ENCODE assay signal across 1 cellular context in the genomic region with DNA sequence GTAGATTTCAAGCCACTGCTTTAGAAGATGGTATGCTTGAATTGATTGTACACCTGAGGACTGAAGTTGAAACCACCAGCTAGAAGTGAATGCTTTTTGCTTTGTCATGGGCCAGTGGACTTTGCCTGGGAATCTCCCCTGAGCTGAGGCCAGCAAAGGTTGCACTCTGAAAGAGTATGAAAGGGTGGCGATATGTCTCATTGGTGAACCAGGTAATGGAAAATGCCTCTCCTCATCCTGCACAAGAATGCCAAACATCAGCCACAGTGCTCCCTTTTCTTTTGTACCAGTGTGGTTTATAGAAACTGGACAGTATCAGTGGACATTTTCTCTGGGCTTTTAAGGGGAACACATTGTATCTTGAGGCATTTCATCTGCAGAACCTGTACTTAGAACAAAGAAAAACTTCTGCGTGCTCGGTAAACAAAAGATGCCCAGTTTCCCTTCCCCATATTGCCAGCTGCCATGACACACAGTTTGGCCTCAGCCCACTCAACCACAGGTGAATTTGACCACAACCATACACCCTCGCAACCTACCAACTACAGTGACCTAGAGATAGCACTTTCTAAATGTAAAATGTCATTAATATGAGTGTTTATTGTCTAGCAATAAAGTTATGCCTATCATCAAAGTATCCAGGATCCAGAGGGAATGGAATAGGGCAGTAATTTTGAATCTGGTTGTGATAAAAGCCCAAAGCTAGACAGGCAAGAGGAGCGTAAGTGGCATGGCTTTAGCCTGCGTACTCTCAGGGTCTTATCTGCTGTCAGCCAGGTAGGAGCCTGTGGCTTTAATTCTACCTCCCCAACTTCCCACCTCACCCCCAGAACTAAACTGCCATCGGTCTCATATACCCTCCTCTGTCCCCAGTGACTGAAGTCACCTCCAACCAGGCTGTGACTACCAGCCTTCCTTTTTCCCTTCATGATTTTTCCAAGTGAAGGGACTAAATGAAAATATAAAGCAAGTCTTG.
TF ChIP-seq lines count a peak whose summit lies in the region.

No MANE protein-coding gene starts in this region.

TF ChIP-seq in GM12878, 131 proteins besides CTCF, POLR2A, EP300 and RAD21 (continued from another document and continues in another):
- TF ChIP-seq, protein P1, sequence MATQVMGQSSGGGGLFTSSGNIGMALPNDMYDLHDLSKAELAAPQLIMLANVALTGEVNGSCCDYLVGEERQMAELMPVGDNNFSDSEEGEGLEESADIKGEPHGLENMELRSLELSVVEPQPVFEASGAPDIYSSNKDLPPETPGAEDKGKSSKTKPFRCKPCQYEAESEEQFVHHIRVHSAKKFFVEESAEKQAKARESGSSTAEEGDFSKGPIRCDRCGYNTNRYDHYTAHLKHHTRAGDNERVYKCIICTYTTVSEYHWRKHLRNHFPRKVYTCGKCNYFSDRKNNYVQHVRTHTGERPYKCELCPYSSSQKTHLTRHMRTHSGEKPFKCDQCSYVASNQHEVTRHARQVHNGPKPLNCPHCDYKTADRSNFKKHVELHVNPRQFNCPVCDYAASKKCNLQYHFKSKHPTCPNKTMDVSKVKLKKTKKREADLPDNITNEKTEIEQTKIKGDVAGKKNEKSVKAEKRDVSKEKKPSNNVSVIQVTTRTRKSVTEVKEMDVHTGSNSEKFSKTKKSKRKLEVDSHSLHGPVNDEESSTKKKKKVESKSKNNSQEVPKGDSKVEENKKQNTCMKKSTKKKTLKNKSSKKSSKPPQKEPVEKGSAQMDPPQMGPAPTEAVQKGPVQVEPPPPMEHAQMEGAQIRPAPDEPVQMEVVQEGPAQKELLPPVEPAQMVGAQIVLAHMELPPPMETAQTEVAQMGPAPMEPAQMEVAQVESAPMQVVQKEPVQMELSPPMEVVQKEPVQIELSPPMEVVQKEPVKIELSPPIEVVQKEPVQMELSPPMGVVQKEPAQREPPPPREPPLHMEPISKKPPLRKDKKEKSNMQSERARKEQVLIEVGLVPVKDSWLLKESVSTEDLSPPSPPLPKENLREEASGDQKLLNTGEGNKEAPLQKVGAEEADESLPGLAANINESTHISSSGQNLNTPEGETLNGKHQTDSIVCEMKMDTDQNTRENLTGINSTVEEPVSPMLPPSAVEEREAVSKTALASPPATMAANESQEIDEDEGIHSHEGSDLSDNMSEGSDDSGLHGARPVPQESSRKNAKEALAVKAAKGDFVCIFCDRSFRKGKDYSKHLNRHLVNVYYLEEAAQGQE (IDR thresholded peaks at IDR 0.05; ENCODE audit: low read depth, low read length), result 0 out of 2 replicates have a peak, but pooled peaks have one; percentile 14
- peak; percentile 98 for TF ChIP-seq RUNX3 (IDR thresholded peaks at IDR 0.05; ENCODE audit: low read length)
- TF ChIP-seq ATF7 (IDR thresholded peaks at IDR 0.05; ENCODE audit: low read depth), result peak; percentile 86
- TF ChIP-seq, protein P2, sequence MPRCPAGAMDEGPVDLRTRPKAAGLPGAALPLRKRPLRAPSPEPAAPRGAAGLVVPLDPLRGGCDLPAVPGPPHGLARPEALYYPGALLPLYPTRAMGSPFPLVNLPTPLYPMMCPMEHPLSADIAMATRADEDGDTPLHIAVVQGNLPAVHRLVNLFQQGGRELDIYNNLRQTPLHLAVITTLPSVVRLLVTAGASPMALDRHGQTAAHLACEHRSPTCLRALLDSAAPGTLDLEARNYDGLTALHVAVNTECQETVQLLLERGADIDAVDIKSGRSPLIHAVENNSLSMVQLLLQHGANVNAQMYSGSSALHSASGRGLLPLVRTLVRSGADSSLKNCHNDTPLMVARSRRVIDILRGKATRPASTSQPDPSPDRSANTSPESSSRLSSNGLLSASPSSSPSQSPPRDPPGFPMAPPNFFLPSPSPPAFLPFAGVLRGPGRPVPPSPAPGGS (IDR thresholded peaks at IDR 0.05; ENCODE audit: borderline replicate concordance, insufficient read depth, low read depth, low read length, poor library complexity, severe bottlenecking), result peak; percentile 80
- peak; percentile 94 for TF ChIP-seq RELA (IDR thresholded peaks at IDR 0.05; ENCODE audit: borderline replicate concordance, partially characterized antibody)
- TF ChIP-seq, protein P3, sequence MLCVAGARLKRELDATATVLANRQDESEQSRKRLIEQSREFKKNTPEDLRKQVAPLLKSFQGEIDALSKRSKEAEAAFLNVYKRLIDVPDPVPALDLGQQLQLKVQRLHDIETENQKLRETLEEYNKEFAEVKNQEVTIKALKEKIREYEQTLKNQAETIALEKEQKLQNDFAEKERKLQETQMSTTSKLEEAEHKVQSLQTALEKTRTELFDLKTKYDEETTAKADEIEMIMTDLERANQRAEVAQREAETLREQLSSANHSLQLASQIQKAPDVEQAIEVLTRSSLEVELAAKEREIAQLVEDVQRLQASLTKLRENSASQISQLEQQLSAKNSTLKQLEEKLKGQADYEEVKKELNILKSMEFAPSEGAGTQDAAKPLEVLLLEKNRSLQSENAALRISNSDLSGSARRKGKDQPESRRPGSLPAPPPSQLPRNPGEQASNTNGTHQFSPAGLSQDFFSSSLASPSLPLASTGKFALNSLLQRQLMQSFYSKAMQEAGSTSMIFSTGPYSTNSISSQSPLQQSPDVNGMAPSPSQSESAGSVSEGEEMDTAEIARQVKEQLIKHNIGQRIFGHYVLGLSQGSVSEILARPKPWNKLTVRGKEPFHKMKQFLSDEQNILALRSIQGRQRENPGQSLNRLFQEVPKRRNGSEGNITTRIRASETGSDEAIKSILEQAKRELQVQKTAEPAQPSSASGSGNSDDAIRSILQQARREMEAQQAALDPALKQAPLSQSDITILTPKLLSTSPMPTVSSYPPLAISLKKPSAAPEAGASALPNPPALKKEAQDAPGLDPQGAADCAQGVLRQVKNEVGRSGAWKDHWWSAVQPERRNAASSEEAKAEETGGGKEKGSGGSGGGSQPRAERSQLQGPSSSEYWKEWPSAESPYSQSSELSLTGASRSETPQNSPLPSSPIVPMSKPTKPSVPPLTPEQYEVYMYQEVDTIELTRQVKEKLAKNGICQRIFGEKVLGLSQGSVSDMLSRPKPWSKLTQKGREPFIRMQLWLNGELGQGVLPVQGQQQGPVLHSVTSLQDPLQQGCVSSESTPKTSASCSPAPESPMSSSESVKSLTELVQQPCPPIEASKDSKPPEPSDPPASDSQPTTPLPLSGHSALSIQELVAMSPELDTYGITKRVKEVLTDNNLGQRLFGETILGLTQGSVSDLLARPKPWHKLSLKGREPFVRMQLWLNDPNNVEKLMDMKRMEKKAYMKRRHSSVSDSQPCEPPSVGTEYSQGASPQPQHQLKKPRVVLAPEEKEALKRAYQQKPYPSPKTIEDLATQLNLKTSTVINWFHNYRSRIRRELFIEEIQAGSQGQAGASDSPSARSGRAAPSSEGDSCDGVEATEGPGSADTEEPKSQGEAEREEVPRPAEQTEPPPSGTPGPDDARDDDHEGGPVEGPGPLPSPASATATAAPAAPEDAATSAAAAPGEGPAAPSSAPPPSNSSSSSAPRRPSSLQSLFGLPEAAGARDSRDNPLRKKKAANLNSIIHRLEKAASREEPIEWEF (IDR thresholded peaks at IDR 0.05; ENCODE audit: insufficient replicate concordance, low read depth, low read length), result no peak
- TF ChIP-seq, protein P4, sequence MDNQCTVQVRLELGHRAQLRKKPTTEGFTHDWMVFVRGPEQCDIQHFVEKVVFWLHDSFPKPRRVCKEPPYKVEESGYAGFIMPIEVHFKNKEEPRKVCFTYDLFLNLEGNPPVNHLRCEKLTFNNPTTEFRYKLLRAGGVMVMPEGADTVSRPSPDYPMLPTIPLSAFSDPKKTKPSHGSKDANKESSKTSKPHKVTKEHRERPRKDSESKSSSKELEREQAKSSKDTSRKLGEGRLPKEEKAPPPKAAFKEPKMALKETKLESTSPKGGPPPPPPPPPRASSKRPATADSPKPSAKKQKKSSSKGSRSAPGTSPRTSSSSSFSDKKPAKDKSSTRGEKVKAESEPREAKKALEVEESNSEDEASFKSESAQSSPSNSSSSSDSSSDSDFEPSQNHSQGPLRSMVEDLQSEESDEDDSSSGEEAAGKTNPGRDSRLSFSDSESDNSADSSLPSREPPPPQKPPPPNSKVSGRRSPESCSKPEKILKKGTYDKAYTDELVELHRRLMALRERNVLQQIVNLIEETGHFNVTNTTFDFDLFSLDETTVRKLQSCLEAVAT (IDR thresholded peaks at IDR 0.05), result peak; percentile 95
- TF ChIP-seq, protein P5, sequence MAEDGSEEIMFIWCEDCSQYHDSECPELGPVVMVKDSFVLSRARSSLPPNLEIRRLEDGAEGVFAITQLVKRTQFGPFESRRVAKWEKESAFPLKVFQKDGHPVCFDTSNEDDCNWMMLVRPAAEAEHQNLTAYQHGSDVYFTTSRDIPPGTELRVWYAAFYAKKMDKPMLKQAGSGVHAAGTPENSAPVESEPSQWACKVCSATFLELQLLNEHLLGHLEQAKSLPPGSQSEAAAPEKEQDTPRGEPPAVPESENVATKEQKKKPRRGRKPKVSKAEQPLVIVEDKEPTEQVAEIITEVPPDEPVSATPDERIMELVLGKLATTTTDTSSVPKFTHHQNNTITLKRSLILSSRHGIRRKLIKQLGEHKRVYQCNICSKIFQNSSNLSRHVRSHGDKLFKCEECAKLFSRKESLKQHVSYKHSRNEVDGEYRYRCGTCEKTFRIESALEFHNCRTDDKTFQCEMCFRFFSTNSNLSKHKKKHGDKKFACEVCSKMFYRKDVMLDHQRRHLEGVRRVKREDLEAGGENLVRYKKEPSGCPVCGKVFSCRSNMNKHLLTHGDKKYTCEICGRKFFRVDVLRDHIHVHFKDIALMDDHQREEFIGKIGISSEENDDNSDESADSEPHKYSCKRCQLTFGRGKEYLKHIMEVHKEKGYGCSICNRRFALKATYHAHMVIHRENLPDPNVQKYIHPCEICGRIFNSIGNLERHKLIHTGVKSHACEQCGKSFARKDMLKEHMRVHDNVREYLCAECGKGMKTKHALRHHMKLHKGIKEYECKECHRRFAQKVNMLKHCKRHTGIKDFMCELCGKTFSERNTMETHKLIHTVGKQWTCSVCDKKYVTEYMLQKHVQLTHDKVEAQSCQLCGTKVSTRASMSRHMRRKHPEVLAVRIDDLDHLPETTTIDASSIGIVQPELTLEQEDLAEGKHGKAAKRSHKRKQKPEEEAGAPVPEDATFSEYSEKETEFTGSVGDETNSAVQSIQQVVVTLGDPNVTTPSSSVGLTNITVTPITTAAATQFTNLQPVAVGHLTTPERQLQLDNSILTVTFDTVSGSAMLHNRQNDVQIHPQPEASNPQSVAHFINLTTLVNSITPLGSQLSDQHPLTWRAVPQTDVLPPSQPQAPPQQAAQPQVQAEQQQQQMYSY (CRISPR knock-in tag; IDR thresholded peaks at IDR 0.05), result no peak
- no peak for TF ChIP-seq HDGF (IDR thresholded peaks at IDR 0.05)
- TF ChIP-seq TCF3 (IDR thresholded peaks at IDR 0.05; ENCODE audit: borderline replicate concordance, insufficient read depth, low read depth, low read length), result peak; percentile 99
- peak; percentile 97 for TF ChIP-seq NR2F1 (conservative IDR thresholded peaks at IDR 0.05)
- TF ChIP-seq, protein P6, sequence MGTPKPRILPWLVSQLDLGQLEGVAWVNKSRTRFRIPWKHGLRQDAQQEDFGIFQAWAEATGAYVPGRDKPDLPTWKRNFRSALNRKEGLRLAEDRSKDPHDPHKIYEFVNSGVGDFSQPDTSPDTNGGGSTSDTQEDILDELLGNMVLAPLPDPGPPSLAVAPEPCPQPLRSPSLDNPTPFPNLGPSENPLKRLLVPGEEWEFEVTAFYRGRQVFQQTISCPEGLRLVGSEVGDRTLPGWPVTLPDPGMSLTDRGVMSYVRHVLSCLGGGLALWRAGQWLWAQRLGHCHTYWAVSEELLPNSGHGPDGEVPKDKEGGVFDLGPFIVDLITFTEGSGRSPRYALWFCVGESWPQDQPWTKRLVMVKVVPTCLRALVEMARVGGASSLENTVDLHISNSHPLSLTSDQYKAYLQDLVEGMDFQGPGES (IDR thresholded peaks at IDR 0.05), result no peak
- peak; percentile 97 for TF ChIP-seq NFIC (IDR thresholded peaks at IDR 0.05; ENCODE audit: low read depth, low read length)
- TF ChIP-seq SP1 (IDR thresholded peaks at IDR 0.05; ENCODE audit: low read depth, low read length), result peak; percentile 87
- TF ChIP-seq, protein P7, sequence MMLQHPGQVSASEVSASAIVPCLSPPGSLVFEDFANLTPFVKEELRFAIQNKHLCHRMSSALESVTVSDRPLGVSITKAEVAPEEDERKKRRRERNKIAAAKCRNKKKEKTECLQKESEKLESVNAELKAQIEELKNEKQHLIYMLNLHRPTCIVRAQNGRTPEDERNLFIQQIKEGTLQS (IDR thresholded peaks at IDR 0.05; ENCODE audit: borderline replicate concordance, extremely low read depth, low read depth, low read length), result no peak
- no peak for TF ChIP-seq NFYA (IDR thresholded peaks at IDR 0.05; ENCODE audit: borderline replicate concordance, low read depth, low read length)
- no peak for TF ChIP-seq RCOR1 (conservative IDR thresholded peaks at IDR 0.05; ENCODE audit: low read depth, low read length)
- TF ChIP-seq KAT2A (conservative IDR thresholded peaks at IDR 0.05; ENCODE audit: control insufficient read depth, low read depth, low read length), result no peak
- TF ChIP-seq GABPA (IDR thresholded peaks at IDR 0.05; ENCODE audit: low read depth), result no peak
- TF ChIP-seq NBN (IDR thresholded peaks at IDR 0.05), result peak; percentile 96
- TF ChIP-seq, protein P8, sequence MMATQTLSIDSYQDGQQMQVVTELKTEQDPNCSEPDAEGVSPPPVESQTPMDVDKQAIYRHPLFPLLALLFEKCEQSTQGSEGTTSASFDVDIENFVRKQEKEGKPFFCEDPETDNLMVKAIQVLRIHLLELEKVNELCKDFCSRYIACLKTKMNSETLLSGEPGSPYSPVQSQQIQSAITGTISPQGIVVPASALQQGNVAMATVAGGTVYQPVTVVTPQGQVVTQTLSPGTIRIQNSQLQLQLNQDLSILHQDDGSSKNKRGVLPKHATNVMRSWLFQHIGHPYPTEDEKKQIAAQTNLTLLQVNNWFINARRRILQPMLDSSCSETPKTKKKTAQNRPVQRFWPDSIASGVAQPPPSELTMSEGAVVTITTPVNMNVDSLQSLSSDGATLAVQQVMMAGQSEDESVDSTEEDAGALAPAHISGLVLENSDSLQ (IDR thresholded peaks at IDR 0.05), result peak; percentile 18; the same call in 1 of the 2 replicates
- peak; percentile 98 for TF ChIP-seq BCL11A (IDR thresholded peaks at IDR 0.05; ENCODE audit: low read depth, low read length)
- TF ChIP-seq, protein P9, sequence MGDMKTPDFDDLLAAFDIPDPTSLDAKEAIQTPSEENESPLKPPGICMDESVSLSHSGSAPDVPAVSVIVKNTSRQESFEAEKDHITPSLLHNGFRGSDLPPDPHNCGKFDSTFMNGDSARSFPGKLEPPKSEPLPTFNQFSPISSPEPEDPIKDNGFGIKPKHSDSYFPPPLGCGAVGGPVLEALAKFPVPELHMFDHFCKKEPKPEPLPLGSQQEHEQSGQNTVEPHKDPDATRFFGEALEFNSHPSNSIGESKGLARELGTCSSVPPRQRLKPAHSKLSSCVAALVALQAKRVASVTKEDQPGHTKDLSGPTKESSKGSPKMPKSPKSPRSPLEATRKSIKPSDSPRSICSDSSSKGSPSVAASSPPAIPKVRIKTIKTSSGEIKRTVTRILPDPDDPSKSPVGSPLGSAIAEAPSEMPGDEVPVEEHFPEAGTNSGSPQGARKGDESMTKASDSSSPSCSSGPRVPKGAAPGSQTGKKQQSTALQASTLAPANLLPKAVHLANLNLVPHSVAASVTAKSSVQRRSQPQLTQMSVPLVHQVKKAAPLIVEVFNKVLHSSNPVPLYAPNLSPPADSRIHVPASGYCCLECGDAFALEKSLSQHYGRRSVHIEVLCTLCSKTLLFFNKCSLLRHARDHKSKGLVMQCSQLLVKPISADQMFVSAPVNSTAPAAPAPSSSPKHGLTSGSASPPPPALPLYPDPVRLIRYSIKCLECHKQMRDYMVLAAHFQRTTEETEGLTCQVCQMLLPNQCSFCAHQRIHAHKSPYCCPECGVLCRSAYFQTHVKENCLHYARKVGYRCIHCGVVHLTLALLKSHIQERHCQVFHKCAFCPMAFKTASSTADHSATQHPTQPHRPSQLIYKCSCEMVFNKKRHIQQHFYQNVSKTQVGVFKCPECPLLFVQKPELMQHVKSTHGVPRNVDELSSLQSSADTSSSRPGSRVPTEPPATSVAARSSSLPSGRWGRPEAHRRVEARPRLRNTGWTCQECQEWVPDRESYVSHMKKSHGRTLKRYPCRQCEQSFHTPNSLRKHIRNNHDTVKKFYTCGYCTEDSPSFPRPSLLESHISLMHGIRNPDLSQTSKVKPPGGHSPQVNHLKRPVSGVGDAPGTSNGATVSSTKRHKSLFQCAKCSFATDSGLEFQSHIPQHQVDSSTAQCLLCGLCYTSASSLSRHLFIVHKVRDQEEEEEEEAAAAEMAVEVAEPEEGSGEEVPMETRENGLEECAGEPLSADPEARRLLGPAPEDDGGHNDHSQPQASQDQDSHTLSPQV (IDR thresholded peaks at IDR 0.05), result no peak
- TF ChIP-seq NFXL1 (IDR thresholded peaks at IDR 0.05; ENCODE audit: borderline replicate concordance), result no peak
